In genomic region chr17:17716837-17717523, GRCh38 we compare ENCODE assay signal across 17 cellular contexts. TPM values are rescaled to one million over a fixed set of nuclear protein-coding genes. Genes with fewer than 3 reads are reported as not detected.
DNase-seq lines count a peak whose midpoint lies in the region; ATAC-seq and TF ChIP-seq lines count a peak whose summit lies in the region.
"Had no signal": no experiment of that assay in that cellular context is flagged by ENCODE, and none has a peak within 500 bp of the region (broad histone marks: within the 10 kb centered on the region; RNA-seq: fewer than 3 reads in every experiment).

No MANE protein-coding gene starts in this region.

- H3K9me3 ChIP-seq in Caco-2 (no peaks in the 10 kb centered on the region), ascending aorta (no peaks in the 10 kb centered on the region)
- H3K9me3 ChIP-seq in CD4-positive, alpha-beta T cell (ENCODE audit: control insufficient read depth, low read length) = no peaks in the 10 kb centered on the region

- peak in 1 of 2 experiments; percentile 50 for DNase-seq in Caco-2
- peak; percentile 71 for DNase-seq in left lobe of liver (ENCODE audit: low spot score)
- no peak for DNase-seq in ascending aorta (ENCODE audit: low spot score in 2 of 2)
- no peak for DNase-seq in activated CD4-positive, alpha-beta T cell treated with anti-CD3 and anti-CD28 coated beads for 36 hours
- DNase-seq in stimulated activated CD4-positive, alpha-beta T cell treated with anti-CD3 and anti-CD28 coated beads, Interleukin-4, amount 100 ng/mL, for 24 hours = no peak
- no peak for DNase-seq in CD4-positive, alpha-beta T cell
- DNase-seq: CD4-positive, CD25-positive, alpha-beta regulatory T cell; DND-41; GDM1; GM23248; NCI-H1417 treated with DMSO at 0.1 percent for 48 hours; NCI-H2029; NCI-H510A treated with DMSO at 0.1 percent for 48 hours; RPMI8226; SJCRH30 had no signal

- no TSS peak for BruUV-seq in Caco-2 (replicated peaks; lab: Mats Ljungman, UMichigan)

- intact Hi-C loops in Caco-2 (cut with micrococcal nuclease; ENCODE audit: unreplicated experiment) (no loop called here), ascending aorta (cut with DNase I) (no loop called here)
- intact Hi-C loops in activated CD4-positive, alpha-beta T cell treated with anti-CD3 and anti-CD28 coated beads for 36 hours (cut with DNase I, micrococcal nuclease) = no loop called here
- intact Hi-C loops in CD4-positive, alpha-beta T cell (cut with DNase I, micrococcal nuclease) = no loop called here

- H3K27ac ChIP-seq in KMS-11 (no peak overlapping the region; the same call in 1 of the 2 replicates), rectal smooth muscle tissue (ENCODE audit: low read depth, low read length) (peak overlapping the region; percentile 23), ascending aorta (no peak overlapping the region)
- H3K27ac ChIP-seq in CD4-positive, alpha-beta T cell (ENCODE audit: low read depth, low read length) = no peak overlapping the region
- H3K27ac ChIP-seq: GM23248, SJCRH30 had no signal

- peaks cover 32% of the 10 kb centered on the region for H3K36me3 Mint-ChIP-seq in Caco-2 (ENCODE audit: insufficient read depth, unreplicated experiment)
- H3K36me3 Mint-ChIP-seq in activated CD4-positive, alpha-beta T cell treated with anti-CD3 and anti-CD28 coated beads for 36 hours (ENCODE audit: low read depth) = peaks cover 2% of the 10 kb centered on the region
- H3K36me3 Mint-ChIP-seq in CD4-positive, alpha-beta T cell (ENCODE audit: low read depth) = no peaks in the 10 kb centered on the region

- H3K4me1 ChIP-seq in Caco-2 (peaks cover 35% of the 10 kb centered on the region), KMS-11 (ENCODE audit: low read depth, poor library complexity, severe bottlenecking) (peaks cover 27% of the 10 kb centered on the region), rectal smooth muscle tissue (ENCODE audit: control insufficient read depth, insufficient read depth, low read length) (peaks cover 16% of the 10 kb centered on the region), ascending aorta (peaks cover 5 to 12% of the 10 kb centered on the region in 2 donors)

- H3K27ac Mint-ChIP-seq in Caco-2 (ENCODE audit: unreplicated experiment) = peak overlapping the region; percentile 78
- no peak overlapping the region for H3K27ac Mint-ChIP-seq in activated CD4-positive, alpha-beta T cell treated with anti-CD3 and anti-CD28 coated beads for 36 hours
- no peak overlapping the region for H3K27ac Mint-ChIP-seq in CD4-positive, alpha-beta T cell

- POLR2A ChIA-PET in Caco-2 (lab: Charles Lee) = interaction anchor here (0.8 kb wide), 1 partner anchor 119 kb away, joined by 3 read pairs; no protein-coding TSS in a partner anchor
- POLR2A ChIA-PET in activated CD4-positive, alpha-beta T cell treated with anti-CD3 and anti-CD28 coated beads for 36 hours (lab: Charles Lee) = no interaction called here
- POLR2A ChIA-PET in CD4-positive, alpha-beta T cell (lab: Charles Lee) = no interaction called here

- ATAC-seq in left lobe of liver = peak; percentile 95
- no peak for ATAC-seq in activated CD4-positive, alpha-beta T cell treated with anti-CD3 and anti-CD28 coated beads for 36 hours
- ATAC-seq in CD4-positive, alpha-beta T cell (ENCODE audit: poor library complexity) = no peak

- H3K27me3 ChIP-seq in Caco-2 (replicated peaks; ENCODE audit: control insufficient read depth, insufficient read depth, low read length) (no peaks in the 10 kb centered on the region), KMS-11 (ENCODE audit: insufficient read depth, low read depth) (no peaks in the 10 kb centered on the region), rectal smooth muscle tissue (ENCODE audit: control insufficient read depth, insufficient read depth, low read length) (no peaks in the 10 kb centered on the region), ascending aorta (no peaks in the 10 kb centered on the region)
- H3K27me3 ChIP-seq in CD4-positive, alpha-beta T cell (ENCODE audit: control insufficient read depth, insufficient read depth, low read length) = peaks cover 4% of the 10 kb centered on the region
- H3K27me3 ChIP-seq: SJCRH30 had no signal

- no peaks in the 10 kb centered on the region for H3K9me3 Mint-ChIP-seq in Caco-2 (ENCODE audit: unreplicated experiment)
- H3K9me3 Mint-ChIP-seq in activated CD4-positive, alpha-beta T cell treated with anti-CD3 and anti-CD28 coated beads for 36 hours (ENCODE audit: low read depth) = no peaks in the 10 kb centered on the region
- H3K9me3 Mint-ChIP-seq in CD4-positive, alpha-beta T cell = no peaks in the 10 kb centered on the region

- H3K4me2 ChIP-seq in KMS-11 = peak overlapping the region; percentile 68; the same call in 1 of the 2 replicates

- CTCF ChIA-PET in Caco-2 (lab: Charles Lee) = no interaction called here
- CTCF ChIA-PET in activated CD4-positive, alpha-beta T cell treated with anti-CD3 and anti-CD28 coated beads for 36 hours (lab: Charles Lee) = no interaction called here
- CTCF ChIA-PET in CD4-positive, alpha-beta T cell (lab: Charles Lee) = no interaction called here

- H2AFZ ChIP-seq in KMS-11 (ENCODE audit: low read depth) = no peak overlapping the region
- H2AFZ ChIP-seq: GM23248 had no signal

- H3K36me3 ChIP-seq in Caco-2 (ENCODE audit: control insufficient read depth, insufficient read depth, low read length) = peaks cover 2% of the 10 kb centered on the region
- H3K36me3 ChIP-seq in KMS-11 (ENCODE audit: insufficient read depth) = no peaks in the 10 kb centered on the region
- H3K36me3 ChIP-seq in rectal smooth muscle tissue (ENCODE audit: control insufficient read depth, insufficient read depth, low read length) = no peaks in the 10 kb centered on the region
- H3K36me3 ChIP-seq in ascending aorta = no peaks in the 10 kb centered on the region

- H3K79me2 ChIP-seq in KMS-11 (ENCODE audit: insufficient read depth, low read depth) = no peaks in the 10 kb centered on the region; the same call in 1 of the 2 replicates

- no peaks in the 10 kb centered on the region for H3K27me3 Mint-ChIP-seq in Caco-2 (ENCODE audit: insufficient read depth, unreplicated experiment)
- H3K27me3 Mint-ChIP-seq in activated CD4-positive, alpha-beta T cell treated with anti-CD3 and anti-CD28 coated beads for 36 hours = peaks cover 10% of the 10 kb centered on the region
- H3K27me3 Mint-ChIP-seq in CD4-positive, alpha-beta T cell = peaks cover 27% of the 10 kb centered on the region

- no peak overlapping the region for H3K4me3 Mint-ChIP-seq in Caco-2 (ENCODE audit: unreplicated experiment)
- H3K4me3 Mint-ChIP-seq in activated CD4-positive, alpha-beta T cell treated with anti-CD3 and anti-CD28 coated beads for 36 hours = no peak overlapping the region
- no peak overlapping the region for H3K4me3 Mint-ChIP-seq in CD4-positive, alpha-beta T cell

- H3K9ac ChIP-seq in KMS-11 (no peak overlapping the region), rectal smooth muscle tissue (ENCODE audit: low read length) (no peak overlapping the region)
- H3K9ac ChIP-seq: GM23248 had no signal

- H3K4me1 Mint-ChIP-seq in Caco-2 (ENCODE audit: low read depth, unreplicated experiment) = peaks cover 50% of the 10 kb centered on the region
- H3K4me1 Mint-ChIP-seq in activated CD4-positive, alpha-beta T cell treated with anti-CD3 and anti-CD28 coated beads for 36 hours = peaks cover 33% of the 10 kb centered on the region
- H3K4me1 Mint-ChIP-seq in CD4-positive, alpha-beta T cell (ENCODE audit: low read depth) = peaks cover 48% of the 10 kb centered on the region

- TF ChIP-seq CTCF in Caco-2 (IDR thresholded peaks at IDR 0.05; ENCODE audit: insufficient read depth in 1 of 2, low read depth in 1 of 2, low read length in 1 of 2, severe bottlenecking in 1 of 2, unreplicated experiment in 1 of 2) (no peak), KMS-11 (conservative IDR thresholded peaks at IDR 0.05; ENCODE audit: low read depth, low read length) (no peak), ascending aorta (IDR thresholded peaks at IDR 0.05) (no peak)
- no peak for TF ChIP-seq CTCF in CD4-positive, alpha-beta T cell (IDR thresholded peaks at IDR 0.05)

- no peak overlapping the region for H3K4me3 ChIP-seq in Caco-2 (ENCODE audit: low read depth, low read length)
- H3K4me3 ChIP-seq in KMS-11 (IDR thresholded peaks at IDR 0.05; ENCODE audit: insufficient read depth, low read depth, low read length) = no peak overlapping the region
- no peak overlapping the region for H3K4me3 ChIP-seq in rectal smooth muscle tissue (ENCODE audit: low read length)
- H3K4me3 ChIP-seq in ascending aorta = no peak overlapping the region
- H3K4me3 ChIP-seq: GM23248, SJCRH30 had no signal

- no peaks in the 10 kb centered on the region for H4K20me1 ChIP-seq in KMS-11 (ENCODE audit: insufficient read depth)

RNA-seq across cellular contexts. Expression of gene RAI1, which starts 35.7 kb away (rescaled TPM):
- total RNA-seq in Caco-2 (2022) = 44.3 and 46.7 TPM in 2 replicates
- 7.8 TPM for total RNA-seq in left lobe of liver
- 24.7 TPM for total RNA-seq in ascending aorta
- total RNA-seq in activated CD4-positive, alpha-beta T cell treated with anti-CD3 and anti-CD28 coated beads for 36 hours = 10 to 100 TPM; 13.6 to 16.4 TPM
- 10 to 100 TPM; 19.3 to 25.2 TPM for total RNA-seq in CD4-positive, alpha-beta T cell
